ENCODE assay signal across 8 cellular contexts in the genomic region with DNA sequence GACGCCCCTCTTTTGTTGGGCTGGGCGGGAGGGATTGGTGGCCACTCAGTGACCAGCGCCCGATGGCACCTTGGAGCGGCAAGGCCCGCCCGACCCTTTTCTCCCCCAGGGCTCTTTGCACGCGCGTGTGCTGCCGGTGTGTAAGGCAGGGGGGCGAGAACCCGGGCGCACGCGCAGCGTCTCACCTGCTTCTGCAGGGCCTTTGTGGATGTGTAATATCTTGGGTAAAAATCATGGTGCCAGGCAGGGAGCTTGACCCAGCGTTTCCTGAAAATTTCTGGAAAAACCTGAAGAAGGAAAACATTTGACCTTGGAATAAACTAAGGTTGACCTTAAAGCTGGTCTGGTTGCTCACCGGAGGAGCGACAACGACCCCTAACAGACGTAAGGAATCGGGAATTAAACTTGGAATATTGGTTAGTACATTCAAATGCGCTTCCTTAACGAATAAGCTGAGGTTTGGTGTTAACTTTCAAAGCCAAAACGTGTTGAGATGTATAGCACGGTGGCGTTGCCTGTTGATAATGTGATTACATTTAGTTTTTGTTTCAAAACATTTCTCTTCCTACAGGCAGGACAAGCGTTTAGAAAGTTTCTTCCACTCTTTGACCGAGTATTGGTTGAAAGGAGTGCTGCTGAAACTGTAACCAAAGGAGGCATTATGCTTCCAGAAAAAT. TPM values are rescaled to one million over a fixed set of nuclear protein-coding genes. Genes with fewer than 3 reads are reported as not detected.
A peak's percentile ranks its signal among the peaks of the same experiment; 100 is the strongest.
DNase-seq lines count a peak whose midpoint lies in the region; ATAC-seq and TF ChIP-seq lines count a peak whose summit lies in the region.

No MANE protein-coding gene starts in this region.

- peak overlapping the region; percentile 59 to 100 (median 82) for H3K4me3 ChIP-seq in fibroblast of lung (replicated peaks in 1 of 4; ENCODE audit: control extremely low read depth in 1 of 4, insufficient read depth in 1 of 4, low read depth in 3 of 4, low read length in 4 of 4)

- H3K4me2 ChIP-seq in fibroblast of lung (ENCODE audit: extremely low read depth, insufficient read depth, low read length), result peak overlapping the region; percentile 49

- no peak for TF ChIP-seq CTCF in fibroblast of lung (conservative IDR thresholded peaks at IDR 0.05 in 1 of 2, IDR thresholded peaks at IDR 0.05 in 1 of 2; ENCODE audit: low read depth in 1 of 2, low read length in 2 of 2)
- no peak for TF ChIP-seq CTCF in osteocyte (IDR thresholded peaks at IDR 0.05)

- H3K9ac ChIP-seq in fibroblast of lung (ENCODE audit: insufficient read depth, low read length), result peak overlapping the region; percentile 84

- H3K9me3 Mint-ChIP-seq in T-cell, result no peaks in the 10 kb centered on the region
- H3K9me3 Mint-ChIP-seq in osteocyte (ENCODE audit: unreplicated experiment), result no peaks in the 10 kb centered on the region

- peak overlapping the region; percentile 96 for H3K27ac ChIP-seq in fibroblast of lung (ENCODE audit: insufficient read depth, low read length)

- H3K27me3 ChIP-seq in fibroblast of lung (ENCODE audit: control insufficient read depth, insufficient read depth, low read length), result no peaks in the 10 kb centered on the region

- H3K4me1 Mint-ChIP-seq in T-cell, result peaks cover 60 to 67% (median 63%) of the 10 kb centered on the region in 3 donors
- H3K4me1 Mint-ChIP-seq in osteocyte (ENCODE audit: unreplicated experiment), result peaks cover 49% of the 10 kb centered on the region

- H3K79me2 ChIP-seq in fibroblast of lung (ENCODE audit: control insufficient read depth, insufficient read depth, low read length), result peaks cover 70% of the 10 kb centered on the region

- ATAC-seq in HG02943 (IDR thresholded peaks at IDR 0.05; ENCODE audit: low read depth, unreplicated experiment) (peak; percentile 4), T-cell (replicated peaks in 1 of 4) (peak; percentile 2 to 15 (median 9))

- peaks cover 4% of the 10 kb centered on the region for H3K4me1 ChIP-seq in fibroblast of lung (ENCODE audit: control insufficient read depth, extremely low read depth, insufficient read depth, low read length)

- peak overlapping the region; percentile 9 for H2AFZ ChIP-seq in fibroblast of lung (ENCODE audit: low read length)

- H3K27me3 Mint-ChIP-seq in T-cell, result no peaks in the 10 kb centered on the region
- H3K27me3 Mint-ChIP-seq in osteocyte (ENCODE audit: unreplicated experiment), result no peaks in the 10 kb centered on the region

- peak overlapping the region; percentile 91 to 98 for H3K27ac Mint-ChIP-seq in T-cell
- peak overlapping the region; percentile 95 for H3K27ac Mint-ChIP-seq in osteocyte (ENCODE audit: unreplicated experiment)

- no peaks in the 10 kb centered on the region for H3K9me3 ChIP-seq in fibroblast of lung (ENCODE audit: control insufficient read depth, insufficient read depth, low read depth, low read length)

- peaks cover 5% of the 10 kb centered on the region for H3K36me3 ChIP-seq in fibroblast of lung (ENCODE audit: control insufficient read depth, insufficient read depth, low read length)

- CTCF ChIA-PET in T-cell (lab: Charles Lee), result interaction anchor here (0.6 to 1.6 kb wide), 5 partner anchors 13 to 893 kb away, joined by 3 to 4 read pairs (median 3); a partner anchor contains a TSS

- DNase-seq in activated naive CD4-positive, alpha-beta T cell (lab: John Stamatoyannopoulos, UW), result peak in 3 of 4 experiments; percentile 54 to 59 (median 56)
- DNase-seq in activated naive CD4-positive, alpha-beta T cell treated with anti-CD3 and anti-CD28 coated beads, Interleukin-2, amount 50 U/mL, for 16 hours, result no peak
- DNase-seq in T-cell (peak in 3 of 34 experiments; percentile 1 to 51 (median 33)), fibroblast of lung (ENCODE audit: low read depth in 2 of 2) (peak; percentile 5 to 24), osteocyte (ENCODE audit: extremely low spot score, unreplicated experiment) (no peak), NCI-H128 (lab: John Stamatoyannopoulos, UW; ENCODE audit: unreplicated experiment) (no peak), NCI-H1436 treated with DMSO at 0.1 percent for 48 hours (lab: John Stamatoyannopoulos, UW) (no peak)

- POLR2A ChIA-PET in T-cell (lab: Charles Lee), result interaction anchor here (0.5 to 2.7 kb wide), 16 partner anchors 8 to 497 kb away, joined by 3 to 36 read pairs (median 4); a partner anchor contains a TSS

- peaks cover 35% of the 10 kb centered on the region for H3K36me3 Mint-ChIP-seq in T-cell
- H3K36me3 Mint-ChIP-seq in osteocyte (ENCODE audit: unreplicated experiment), result peaks cover 44% of the 10 kb centered on the region

- H4K20me1 ChIP-seq in fibroblast of lung (ENCODE audit: control insufficient read depth, extremely low read depth, insufficient read depth, low read length), result no peaks in the 10 kb centered on the region

- peak overlapping the region; percentile 92 to 97 (median 95) for H3K4me3 Mint-ChIP-seq in T-cell
- H3K4me3 Mint-ChIP-seq in osteocyte (ENCODE audit: unreplicated experiment), result peak overlapping the region; percentile 91

RNA-seq across cellular contexts. Expression of a gene that starts 0.5 kb away (rescaled TPM):
- total RNA-seq in T-cell, result 10 to 100 TPM; 49.9 to 72.7 (median 55.1) TPM
- total RNA-seq in fibroblast of lung, result 87.0 and 92.2 TPM in 2 replicates
- 147 and 240 TPM in 2 replicates for polyA plus RNA-seq in fibroblast of lung
- polyA plus RNA-seq in fibroblast of lung (2012), result 176 and 219 TPM in 2 replicates
- 0.82 TPM in 1 of 2 replicates, not detected in the other for polyA minus RNA-seq in fibroblast of lung (ENCODE audit: low replicate concordance)
- 60.5 and 70.4 TPM in 2 replicates for total RNA-seq in osteocyte

RNA-seq across cellular contexts. Expression of a gene that starts 1.0 kb away (rescaled TPM):
- total RNA-seq in T-cell (100 to 1,000 TPM; 125 to 164 (median 130) TPM), fibroblast of lung (198 and 214 TPM in 2 replicates), osteocyte (163 and 165 TPM in 2 replicates)
- 175 and 258 TPM in 2 replicates for polyA plus RNA-seq in fibroblast of lung
- polyA plus RNA-seq in fibroblast of lung (2012), result 159 and 258 TPM in 2 replicates
- 74.5 and 119 TPM in 2 replicates for polyA minus RNA-seq in fibroblast of lung (ENCODE audit: low replicate concordance)

RNA-seq across cellular contexts. Expression of a gene that starts 15.2 kb away (rescaled TPM):
- 10 to 100 TPM; 16.6 to 20.2 (median 17.7) TPM for total RNA-seq in T-cell
- total RNA-seq in fibroblast of lung, result 25.9 and 26.6 TPM in 2 replicates
- 61.9 and 70.5 TPM in 2 replicates for polyA plus RNA-seq in fibroblast of lung
- polyA plus RNA-seq in fibroblast of lung (2012), result 37.8 and 43.7 TPM in 2 replicates
- 0.63 and 6.2 TPM in 2 replicates for polyA minus RNA-seq in fibroblast of lung (ENCODE audit: low replicate concordance)
- total RNA-seq in osteocyte, result 23.1 and 23.7 TPM in 2 replicates

RNA-seq across cellular contexts. Expression of a gene that starts 47.3 kb away (rescaled TPM):
- total RNA-seq in T-cell (10 to 100 TPM; 27.3 to 51.4 (median 28.0) TPM), fibroblast of lung (38.8 and 41.9 TPM in 2 replicates), osteocyte (23.5 and 24.3 TPM in 2 replicates)
- 9.8 and 11.6 TPM in 2 replicates for polyA plus RNA-seq in fibroblast of lung
- 23.9 and 28.0 TPM in 2 replicates for polyA plus RNA-seq in fibroblast of lung (2012)
- 2.2 and 7.8 TPM in 2 replicates for polyA minus RNA-seq in fibroblast of lung (ENCODE audit: low replicate concordance)

Comparison
In these comparisons a context has a peak if more than half of its experiments do, and no peak if none do; other contexts are left out.
1. DNase-seq: peak in activated naive CD4-positive, alpha-beta T cell (3 of 4) and fibroblast of lung (2 of 2); none in activated naive CD4-positive, alpha-beta T cell treated with anti-CD3 and anti-CD28 coated beads, Interleukin-2, amount 50 U/mL, for 16 hours (single experiment), osteocyte (single experiment), NCI-H128 (single experiment) and NCI-H1436 treated with DMSO at 0.1 percent for 48 hours (single experiment).